Comparison of ENCODE assay signal across 8 cellular contexts in genomic region chr6:34248198-34248726, GRCh38. TPM values are rescaled to one million over a fixed set of nuclear protein-coding genes. Genes with fewer than 3 reads are reported as not detected.
DNase-seq lines count a peak whose midpoint lies in the region; ATAC-seq, FAIRE-seq and TF ChIP-seq lines count a peak whose summit lies in the region.

No MANE protein-coding gene starts in this region.

- no peak for FAIRE-seq in HTR-8/SVneo (lab: Jason Lieb, UNC)

- peak overlapping the region; percentile 95 for H3K27ac Mint-ChIP-seq in neural crest cell (ENCODE audit: unreplicated experiment)

- H3K4me1 Mint-ChIP-seq in neural crest cell = peaks cover 41% of the 10 kb centered on the region

- H3K9me3 ChIP-seq in MG63 = no peaks in the 10 kb centered on the region

- no peak for TF ChIP-seq CTCF in fibroblast of the aortic adventitia (IDR thresholded peaks at IDR 0.05; ENCODE audit: insufficient read depth, low read length)
- no peak for TF ChIP-seq CTCF in neural crest cell (conservative IDR thresholded peaks at IDR 0.05)

- peaks cover 18% of the 10 kb centered on the region for H3K27me3 Mint-ChIP-seq in neural crest cell (ENCODE audit: low read depth)

- H3K4me3 Mint-ChIP-seq in neural crest cell = peak overlapping the region; percentile 93

- H3K36me3 Mint-ChIP-seq in neural crest cell (ENCODE audit: low read depth) = peaks cover 6% of the 10 kb centered on the region

- peaks cover 2% of the 10 kb centered on the region for H3K9me3 Mint-ChIP-seq in neural crest cell

- DNase-seq in GM03348 (ENCODE audit: low spot score) (peak; percentile 56), MG63 (peak; percentile 62), activated T-helper 1 cell treated with Interleukin-2 at 50 U/mL for 16 hours (ENCODE audit: low read depth) (peak; percentile 22), fibroblast of the aortic adventitia (ENCODE audit: low read depth) (peak; percentile 28), neural crest cell (ENCODE audit: low read depth, low spot score) (peak; percentile 34), iPS-NIHi7 (ENCODE audit: extremely low spot score) (no peak), HTR-8/SVneo (ENCODE audit: insufficient read length, low spot score) (no peak)

- H3K4me3 ChIP-seq in MG63 = peak overlapping the region; percentile 72
- peak overlapping the region; percentile 90 for H3K4me3 ChIP-seq in fibroblast of the aortic adventitia (ENCODE audit: low read depth, low read length)

- no peaks in the 10 kb centered on the region for H3K27me3 ChIP-seq in MG63

- H3K36me3 ChIP-seq in MG63 = peaks cover 6% of the 10 kb centered on the region

- ATAC-seq in GM21619 (IDR thresholded peaks at IDR 0.05; ENCODE audit: unreplicated experiment) = peak; percentile 23

RNA-seq across cellular contexts. Expression of gene SMIM29, which starts 0.5 kb away (rescaled TPM):
- total RNA-seq in MG63 (2014; rRNA removed; shearing (Covaris generic); ENCODE audit: low replicate concordance) = 2.4 and 12.0 TPM in 2 replicates
- total RNA-seq in fibroblast of the aortic adventitia (ENCODE audit: low replicate concordance) = 14.7 and 44.7 TPM in 2 replicates
- 13.5 and 13.9 TPM in 2 replicates for total RNA-seq in neural crest cell

RNA-seq across cellular contexts. Expression of gene HMGA1, which starts 11.6 kb away (rescaled TPM):
- total RNA-seq in MG63 (2014; rRNA removed; shearing (Covaris generic); ENCODE audit: low replicate concordance) = 65.7 and 74.6 TPM in 2 replicates
- 38.6 and 635 TPM in 2 replicates for total RNA-seq in fibroblast of the aortic adventitia (ENCODE audit: low replicate concordance)
- 1,143 and 1,176 TPM in 2 replicates for total RNA-seq in neural crest cell

Comparison
In these comparisons a context has a peak if more than half of its experiments do, and no peak if none do; other contexts are left out.
1. DNase-seq: peak in GM03348 (single experiment), MG63 (single experiment), activated T-helper 1 cell treated with Interleukin-2 at 50 U/mL for 16 hours (single experiment), fibroblast of the aortic adventitia (single experiment) and neural crest cell (single experiment); none in iPS-NIHi7 (single experiment) and HTR-8/SVneo (single experiment).